Comparison of ENCODE assay signal across 10 cellular contexts in genomic region chr2:230737791-230738226, GRCh38. TPM values are rescaled to one million over a fixed set of nuclear protein-coding genes. Genes with fewer than 3 reads are reported as not detected.
A peak's percentile ranks its signal among the peaks of the same experiment; 100 is the strongest.
DNase-seq lines count a peak whose midpoint lies in the region; ATAC-seq and TF ChIP-seq lines count a peak whose summit lies in the region.
"Had no signal": no experiment of that assay in that cellular context is flagged by ENCODE, and none has a peak within 500 bp of the region (broad histone marks: within the 10 kb centered on the region; RNA-seq: fewer than 3 reads in every experiment).

No MANE protein-coding gene starts in this region.

- no peak overlapping the region for H3K4me3 ChIP-seq in stomach

- H3K27ac ChIP-seq in stomach, result peak overlapping the region in 4 of 5 donors; percentile 41 to 70 (median 56)

- CTCF ChIA-PET in activated CD8-positive, alpha-beta T cell treated with anti-CD3 and anti-CD28 coated beads, Interleukin-2, amount 10 ng/mL, durations not matched to agents 7 days and 5 days (lab: Charles Lee), result interaction anchor here (0.7 to 1.9 kb wide), 6 partner anchors 11 to 61 kb away, joined by 3 to 8 read pairs (median 3); no protein-coding TSS in a partner anchor

- H3K9me3 Mint-ChIP-seq in activated CD4-positive, alpha-beta T cell treated with anti-CD3 and anti-CD28 coated beads, Interleukin-2, amount 10 ng/mL, durations not matched to agents 24 days and 14 days, result no peaks in the 10 kb centered on the region
- no peaks in the 10 kb centered on the region for H3K9me3 Mint-ChIP-seq in activated CD8-positive, alpha-beta T cell treated with anti-CD3 and anti-CD28 coated beads, Interleukin-2, amount 10 ng/mL, durations not matched to agents 7 days and 5 days (ENCODE audit: insufficient read depth)

- peak overlapping the region; percentile 24 for H3K4me3 Mint-ChIP-seq in activated CD4-positive, alpha-beta T cell treated with anti-CD3 and anti-CD28 coated beads, Interleukin-2, amount 10 ng/mL, durations not matched to agents 24 days and 14 days
- H3K4me3 Mint-ChIP-seq in activated CD8-positive, alpha-beta T cell treated with anti-CD3 and anti-CD28 coated beads, Interleukin-2, amount 10 ng/mL, durations not matched to agents 7 days and 5 days, result peak overlapping the region; percentile 12

- intact Hi-C loops in activated CD4-positive, alpha-beta T cell treated with anti-CD3 and anti-CD28 coated beads, Interleukin-2, amount 10 ng/mL, durations not matched to agents 24 days and 14 days (cut with micrococcal nuclease), result loop anchor here (2.0 kb wide), 1 partner anchor 15 kb away; no protein-coding TSS in a partner anchor
- intact Hi-C loops in stomach (cut with DNase I; ENCODE audit: low total_unique reads), result no loop called here

- no peaks in the 10 kb centered on the region for H3K27me3 Mint-ChIP-seq in activated CD4-positive, alpha-beta T cell treated with anti-CD3 and anti-CD28 coated beads, Interleukin-2, amount 10 ng/mL, durations not matched to agents 24 days and 14 days
- H3K27me3 Mint-ChIP-seq in activated CD8-positive, alpha-beta T cell treated with anti-CD3 and anti-CD28 coated beads, Interleukin-2, amount 10 ng/mL, durations not matched to agents 7 days and 5 days (ENCODE audit: low read depth), result no peaks in the 10 kb centered on the region

- ATAC-seq in activated CD8-positive, alpha-beta T cell treated with anti-CD3 and anti-CD28 coated beads, Interleukin-2, amount 10 ng/mL, durations not matched to agents 7 days and 5 days, result no peak
- no peak for ATAC-seq in HG03565 (IDR thresholded peaks at IDR 0.05; ENCODE audit: unreplicated experiment)
- ATAC-seq in HG03280 (IDR thresholded peaks at IDR 0.05; ENCODE audit: unreplicated experiment), result no peak

- H3K27ac Mint-ChIP-seq in activated CD4-positive, alpha-beta T cell treated with anti-CD3 and anti-CD28 coated beads, Interleukin-2, amount 10 ng/mL, durations not matched to agents 24 days and 14 days, result peak overlapping the region; percentile 63
- H3K27ac Mint-ChIP-seq in activated CD8-positive, alpha-beta T cell treated with anti-CD3 and anti-CD28 coated beads, Interleukin-2, amount 10 ng/mL, durations not matched to agents 7 days and 5 days, result peak overlapping the region; percentile 72

- POLR2A ChIA-PET in activated CD8-positive, alpha-beta T cell treated with anti-CD3 and anti-CD28 coated beads, Interleukin-2, amount 10 ng/mL, durations not matched to agents 7 days and 5 days (lab: Charles Lee), result interaction anchor here (0.6 kb wide), 1 partner anchor 15 kb away, joined by 3 read pairs; no protein-coding TSS in a partner anchor

- peaks cover 0 to 21% (median 11%) of the 10 kb centered on the region in 4 donors for H3K36me3 ChIP-seq in stomach

- DNase-seq in activated CD4-positive, alpha-beta T cell treated with anti-CD3 and anti-CD28 coated beads, Interleukin-2, amount 10 ng/mL, durations not matched to agents 24 days and 14 days, result no peak
- DNase-seq in activated CD4-positive, alpha-beta T cell treated with anti-CD3 and anti-CD28 coated beads for 48 hours, result no peak
- no peak for DNase-seq in activated CD8-positive, alpha-beta T cell treated with anti-CD3 and anti-CD28 coated beads, Interleukin-2, amount 10 ng/mL, durations not matched to agents 7 days and 5 days
- DNase-seq in left kidney (ENCODE audit: low read depth, low spot score) (peak; percentile 68), stomach (no peak)
- DNase-seq in stimulated activated CD4-positive, alpha-beta T cell treated with anti-CD3 and anti-CD28 coated beads, Interleukin-4, amount 100 ng/mL, for 4 hours, result no peak
- DNase-seq: cortex of kidney, NCI-H82 had no signal

- TF ChIP-seq EP300 in stomach (IDR thresholded peaks at IDR 0.05), result no peak

- no peak for TF ChIP-seq CTCF in stomach (IDR thresholded peaks at IDR 0.05)

- no peaks in the 10 kb centered on the region for H3K27me3 ChIP-seq in stomach

- H3K36me3 Mint-ChIP-seq in activated CD4-positive, alpha-beta T cell treated with anti-CD3 and anti-CD28 coated beads, Interleukin-2, amount 10 ng/mL, durations not matched to agents 24 days and 14 days (ENCODE audit: low read depth), result peaks cover 54% of the 10 kb centered on the region
- H3K36me3 Mint-ChIP-seq in activated CD8-positive, alpha-beta T cell treated with anti-CD3 and anti-CD28 coated beads, Interleukin-2, amount 10 ng/mL, durations not matched to agents 7 days and 5 days (ENCODE audit: low read depth), result peaks cover 71% of the 10 kb centered on the region

- H3K4me1 ChIP-seq in stomach, result peaks cover 42 to 86% (median 74%) of the 10 kb centered on the region in 4 donors

- 28 to 49% (median 44%) methylated on average over 6 of the region's 6 CpGs for WGBS in stomach, 5 donors

- H3K4me1 Mint-ChIP-seq in activated CD4-positive, alpha-beta T cell treated with anti-CD3 and anti-CD28 coated beads, Interleukin-2, amount 10 ng/mL, durations not matched to agents 24 days and 14 days, result peaks cover 64% of the 10 kb centered on the region
- H3K4me1 Mint-ChIP-seq in activated CD8-positive, alpha-beta T cell treated with anti-CD3 and anti-CD28 coated beads, Interleukin-2, amount 10 ng/mL, durations not matched to agents 7 days and 5 days (ENCODE audit: low read depth), result peaks cover 62% of the 10 kb centered on the region

- no peaks in the 10 kb centered on the region for H3K9me3 ChIP-seq in stomach

- no peak for TF ChIP-seq POLR2A in stomach (IDR thresholded peaks at IDR 0.05)

RNA-seq across cellular contexts. Expression of gene CAB39, which starts 25.2 kb away (rescaled TPM):
- 166 and 168 TPM in 2 replicates for total RNA-seq in activated CD4-positive, alpha-beta T cell treated with anti-CD3 and anti-CD28 coated beads, Interleukin-2, amount 10 ng/mL, durations not matched to agents 24 days and 14 days
- total RNA-seq in activated CD8-positive, alpha-beta T cell treated with anti-CD3 and anti-CD28 coated beads, Interleukin-2, amount 10 ng/mL, durations not matched to agents 7 days and 5 days, result 100 to 1,000 TPM; 175 to 178 TPM
- 100 to 1,000 TPM in 1 of 5 donors, 10 to 100 TPM in 4; 83.9 to 126 (median 86.9) TPM for total RNA-seq in stomach
- 10 to 100 TPM; 21.8 to 56.4 (median 36.9) TPM for polyA plus RNA-seq in stomach
